In the genomic region with DNA sequence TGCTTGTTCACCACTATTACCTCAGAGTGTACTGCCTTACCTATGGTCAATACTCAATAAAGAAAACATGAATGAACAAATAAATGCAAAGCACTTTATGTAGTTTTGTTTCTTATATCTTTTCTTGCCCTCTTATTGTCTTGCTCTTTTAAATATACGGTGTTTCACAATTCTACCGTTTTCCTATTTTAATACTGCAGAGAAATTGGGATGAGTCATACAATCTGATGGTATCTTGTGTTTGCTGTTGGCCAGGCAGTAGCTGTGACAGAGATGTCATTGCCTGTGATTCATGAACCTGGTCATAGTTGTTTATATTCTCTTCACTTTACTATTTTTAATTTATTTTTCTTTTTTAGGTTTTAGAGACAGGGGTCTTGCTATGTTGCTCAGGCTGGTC, we compare ENCODE assay signal across 13 cellular contexts. TPM values are rescaled to one million over a fixed set of nuclear protein-coding genes. Genes with fewer than 3 reads are reported as not detected.
DNase-seq lines count a peak whose midpoint lies in the region; ATAC-seq and TF ChIP-seq lines count a peak whose summit lies in the region.
"Had no signal": no experiment of that assay in that cellular context is flagged by ENCODE, and none has a peak within 500 bp of the region (broad histone marks: within the 10 kb centered on the region; RNA-seq: fewer than 3 reads in every experiment).

No MANE protein-coding gene starts in this region.

- no peak for TF ChIP-seq POLR2A in adrenal gland (IDR thresholded peaks at IDR 0.05)

- H3K9me3 ChIP-seq in adrenal gland (replicated peaks in 1 of 3) = no peaks in the 10 kb centered on the region

- H3K27ac ChIP-seq in adrenal gland = peak overlapping the region in 2 of 5 donors; percentile 9 to 43
- H3K27ac ChIP-seq: C4-2B had no signal

- H3K4me3 ChIP-seq in adrenal gland = no peak overlapping the region
- H3K4me3 ChIP-seq in fibroblast of the aortic adventitia (ENCODE audit: low read depth, low read length) = no peak overlapping the region
- H3K4me3 ChIP-seq: GM23338 had no signal

- ATAC-seq in HG02571 (IDR thresholded peaks at IDR 0.05; ENCODE audit: unreplicated experiment) = no peak
- ATAC-seq in GM21529 (IDR thresholded peaks at IDR 0.05; ENCODE audit: unreplicated experiment) = no peak
- no peak for ATAC-seq in GM18870 (IDR thresholded peaks at IDR 0.05; ENCODE audit: unreplicated experiment)
- ATAC-seq: activated T-cell treated with anti-CD3 and anti-CD28 coated beads, Interleukin-2, amount 50 U/mL, for 4 hours; GM23338; natural killer cell had no signal

- no peaks in the 10 kb centered on the region for H3K36me3 ChIP-seq in adrenal gland (replicated peaks in 1 of 2)

- H3K4me1 ChIP-seq in adrenal gland (replicated peaks in 1 of 2) = no peaks in the 10 kb centered on the region

- WGBS in adrenal gland, 4 donors = 20 to 40% (median 34%) methylated on average over 2 of the region's 2 CpGs

- intact Hi-C loops in adrenal gland (cut with DNase I) = loop anchor here (5.0 to 10.0 kb wide), 4 partner anchors 83 to 273 kb away; no protein-coding TSS in a partner anchor

- no peaks in the 10 kb centered on the region for H3K27me3 ChIP-seq in adrenal gland

- TF ChIP-seq CTCF in adrenal gland (IDR thresholded peaks at IDR 0.05) (no peak), fibroblast of the aortic adventitia (IDR thresholded peaks at IDR 0.05; ENCODE audit: insufficient read depth, low read length) (no peak)

- DNase-seq in AG08396 (ENCODE audit: low spot score) (peak; percentile 31), LHCN-M2 (ENCODE audit: low read depth) (peak; percentile 61), adrenal gland (peak in 6 of 7 donors; percentile 45 to 72 (median 62)), fibroblast of the aortic adventitia (ENCODE audit: low read depth) (peak; percentile 65), GM19238 (ENCODE audit: insufficient read length, low spot score) (no peak)
- DNase-seq: activated T-cell treated with anti-CD3 and anti-CD28 coated beads, Interleukin-2, amount 50 U/mL, for 4 hours; kidney glomerular epithelial cell; natural killer cell had no signal

RNA-seq across cellular contexts. Expression of a gene that starts 48.3 kb away (rescaled TPM):
- 91.6 and 149 TPM in 2 replicates for total RNA-seq in LHCN-M2 (2014; rRNA removed)
- 56.7 TPM for polyA plus RNA-seq in LHCN-M2 (2012)
- 100 to 1,000 TPM; 117 to 580 (median 238) TPM for total RNA-seq in adrenal gland
- polyA plus RNA-seq in adrenal gland = 100 to 1,000 TPM in 1 of 3 donors, 10 to 100 TPM in 2; 47.0 to 234 (median 56.9) TPM
- total RNA-seq in fibroblast of the aortic adventitia (ENCODE audit: low replicate concordance) = 119 and 229 TPM in 2 replicates

RNA-seq across cellular contexts. Expression of a gene that starts 48.6 kb away (rescaled TPM):
- total RNA-seq in LHCN-M2 (2014; rRNA removed) (87.3 and 120 TPM in 2 replicates), adrenal gland (100 to 1,000 TPM in 3 of 8 donors, 10 to 100 TPM in 5; 70.0 to 178 (median 74.8) TPM), fibroblast of the aortic adventitia (ENCODE audit: low replicate concordance) (135 and 166 TPM in 2 replicates)
- 25.7 TPM for polyA plus RNA-seq in LHCN-M2 (2012)
- 100 to 1,000 TPM in 1 of 3 donors, 10 to 100 TPM in 2; 62.3 to 115 (median 66.8) TPM for polyA plus RNA-seq in adrenal gland
